In genomic region chr5:157800109-157800508, GRCh38 we compare ENCODE assay signal across 11 cellular contexts.
"Had no signal": no experiment of that assay in that cellular context is flagged by ENCODE, and none has a peak within 500 bp of the region (broad histone marks: within the 10 kb centered on the region; RNA-seq: fewer than 3 reads in every experiment).

No MANE protein-coding gene starts in this region.

- ATAC-seq: GM23338, HCT116 had no signal

- H3K4me3 ChIP-seq: GM23248, GM23338, HAP-1 had no signal

- DNase-seq: GM23248, GOT3, H7, H9, HCEC 1CT, HFFc6 had no signal

- H3K9me3 ChIP-seq: HAP-1 had no signal

- H3K4me1 ChIP-seq: HAP-1 had no signal

- H3K4me2 ChIP-seq: GM23338 had no signal

- H2AFZ ChIP-seq: GM23248, GM23338 had no signal

- H3K27ac ChIP-seq: GM23248 had no signal

- FAIRE-seq: H1, H54 had no signal

- H3K9ac ChIP-seq: GM23248 had no signal
